Comparison of ENCODE assay signal across 15 cellular contexts in genomic region chr3:123733805-123734526, GRCh38.
A peak's percentile ranks its signal among the peaks of the same experiment; 100 is the strongest.
DNase-seq lines count a peak whose midpoint lies in the region; ATAC-seq and TF ChIP-seq lines count a peak whose summit lies in the region.
"Had no signal": no experiment of that assay in that cellular context is flagged by ENCODE, and none has a peak within 500 bp of the region (broad histone marks: within the 10 kb centered on the region; RNA-seq: fewer than 3 reads in every experiment).

No MANE protein-coding gene starts in this region.

- H3K9me3 ChIP-seq in MG63 (no peaks in the 10 kb centered on the region), mesodermal cell (ENCODE audit: control insufficient read depth, low read length) (peaks cover 4% of the 10 kb centered on the region), uterus (no peaks in the 10 kb centered on the region)
- H3K9me3 ChIP-seq: lower lobe of right lung, prostate gland had no signal

- no peak overlapping the region for H3K4me3 Mint-ChIP-seq in chondrocyte (ENCODE audit: unreplicated experiment)
- H3K4me3 Mint-ChIP-seq: activated naive CD4-positive, alpha-beta T cell treated with anti-CD3 and anti-CD28 coated beads for 36 hours; CD14-positive monocyte had no signal

- intact Hi-C loops in uterus (cut with DNase I; ENCODE audit: low total_unique reads) = no loop called here

- peaks cover 12% of the 10 kb centered on the region for H3K36me3 Mint-ChIP-seq in chondrocyte (ENCODE audit: low read depth)
- H3K36me3 Mint-ChIP-seq: CD14-positive monocyte had no signal

- peak overlapping the region; percentile 78 for H3K27ac Mint-ChIP-seq in chondrocyte (ENCODE audit: unreplicated experiment)
- H3K27ac Mint-ChIP-seq: activated naive CD4-positive, alpha-beta T cell treated with anti-CD3 and anti-CD28 coated beads for 36 hours; CD14-positive monocyte had no signal

- TF ChIP-seq POLR2A in uterus (IDR thresholded peaks at IDR 0.05) = no peak

- peaks cover 30% of the 10 kb centered on the region for H3K4me1 ChIP-seq in mesodermal cell (ENCODE audit: control insufficient read depth, insufficient read depth, low read length, poor library complexity, severe bottlenecking)
- no peaks in the 10 kb centered on the region for H3K4me1 ChIP-seq in uterus
- H3K4me1 ChIP-seq: lower lobe of right lung, prostate gland had no signal

- 85 to 88% methylated on average over 9 to 10 of the region's 13 CpGs for WGBS in mesodermal cell (ENCODE audit: insufficient coverage in 2 of 2), 2 experiments

- no peak for ATAC-seq in GM18868 (IDR thresholded peaks at IDR 0.05; ENCODE audit: unreplicated experiment)
- ATAC-seq: lower lobe of right lung had no signal

- DNase-seq in AG20443 (ENCODE audit: low spot score) (peak; percentile 86), MG63 (peak; percentile 68), chondrocyte (ENCODE audit: low spot score) (no peak), Kasumi-1 (lab: John Stamatoyannopoulos, UW) (no peak), uterus (no peak), NCI-H1436 treated with DMSO at 0.1 percent for 48 hours (lab: John Stamatoyannopoulos, UW) (no peak)
- DNase-seq: activated naive CD4-positive, alpha-beta T cell treated with anti-CD3 and anti-CD28 coated beads for 36 hours; dermis blood vessel endothelial cell; lower lobe of right lung; stimulated activated CD4-positive, alpha-beta T cell treated with anti-CD3 and anti-CD28 coated beads, Interleukin-4, amount 100 ng/mL, for 1 hour; stimulated activated naive CD4-positive, alpha-beta T cell had no signal

- no peaks in the 10 kb centered on the region for H3K27me3 Mint-ChIP-seq in chondrocyte (ENCODE audit: low read depth)

- H3K9me3 Mint-ChIP-seq in chondrocyte (ENCODE audit: low read depth) = no peaks in the 10 kb centered on the region
- H3K9me3 Mint-ChIP-seq: activated naive CD4-positive, alpha-beta T cell treated with anti-CD3 and anti-CD28 coated beads for 36 hours had no signal

- H3K27me3 ChIP-seq in MG63 = no peaks in the 10 kb centered on the region
- H3K27me3 ChIP-seq in uterus = no peaks in the 10 kb centered on the region

- H3K27ac ChIP-seq in mesodermal cell (ENCODE audit: low read depth, low read length, severe bottlenecking) (peak overlapping the region; percentile 72), uterus (no peak overlapping the region)
- H3K27ac ChIP-seq: lower lobe of right lung, prostate gland had no signal

- H3K4me1 Mint-ChIP-seq in chondrocyte (ENCODE audit: low read depth) = peaks cover 28% of the 10 kb centered on the region
- H3K4me1 Mint-ChIP-seq: CD14-positive monocyte had no signal

- TF ChIP-seq CTCF in chondrocyte (IDR thresholded peaks at IDR 0.05) = no peak
- no peak for TF ChIP-seq CTCF in uterus (IDR thresholded peaks at IDR 0.05)

- H3K36me3 ChIP-seq in MG63 (peaks cover 13% of the 10 kb centered on the region), mesodermal cell (ENCODE audit: control insufficient read depth, insufficient read depth, low read length) (peaks cover 15% of the 10 kb centered on the region), uterus (no peaks in the 10 kb centered on the region)
- H3K36me3 ChIP-seq: prostate gland had no signal

- H3K4me3 ChIP-seq in MG63 (no peak overlapping the region), mesodermal cell (ENCODE audit: extremely low read depth, insufficient read depth, low read length, poor library complexity, severe bottlenecking) (no peak overlapping the region), uterus (no peak overlapping the region)
- H3K4me3 ChIP-seq: lower lobe of right lung, prostate gland had no signal

Comparison
In these comparisons a context has a peak if more than half of its experiments do, and no peak if none do; other contexts are left out.
1. DNase-seq: peak in AG20443 (single experiment) and MG63 (single experiment); none in chondrocyte (single experiment), Kasumi-1 (0 of 2), uterus (0 of 2) and NCI-H1436 treated with DMSO at 0.1 percent for 48 hours (single experiment).